In the genomic region with DNA sequence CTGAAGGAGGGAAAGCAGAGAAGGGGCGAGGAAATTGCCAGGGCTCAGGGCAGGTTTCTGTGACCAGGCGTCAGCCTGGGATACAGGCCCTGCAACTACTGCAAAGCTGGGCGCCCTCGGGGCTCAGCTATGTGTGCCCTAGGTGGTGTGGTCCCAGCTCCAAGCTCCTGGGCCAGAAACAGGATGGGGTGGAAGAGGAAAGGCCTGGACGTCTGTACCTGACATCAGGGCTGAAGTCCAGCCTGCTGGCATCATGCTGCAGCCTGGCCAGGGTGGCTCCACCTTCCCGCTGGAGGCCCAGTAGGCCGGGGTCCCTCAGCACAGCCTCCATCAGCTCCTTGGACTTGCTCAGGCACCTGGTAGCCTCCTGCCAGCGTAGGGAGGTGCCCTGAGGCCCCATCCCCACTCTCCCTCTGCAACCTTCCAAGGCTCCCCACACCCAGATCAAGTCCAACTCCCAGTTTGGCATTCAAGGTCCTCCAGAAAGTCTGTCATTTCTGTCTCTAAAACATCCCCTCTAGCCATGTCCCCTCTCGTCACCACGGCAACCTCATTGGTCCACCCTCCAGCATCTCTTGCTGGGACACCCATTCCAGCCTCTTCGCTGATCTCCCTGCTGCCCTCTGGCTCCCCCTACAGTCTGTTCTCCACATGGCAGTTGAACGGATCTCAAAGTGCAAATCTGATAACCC, we compare ENCODE assay signal across 8 cellular contexts. TPM values are rescaled to one million over a fixed set of nuclear protein-coding genes. Genes with fewer than 3 reads are reported as not detected.
DNase-seq lines count a peak whose midpoint lies in the region; ATAC-seq and TF ChIP-seq lines count a peak whose summit lies in the region.

No MANE protein-coding gene starts in this region.

- no peaks in the 10 kb centered on the region for H3K27me3 ChIP-seq in lung (ENCODE audit: control insufficient read depth, insufficient read depth)

- peak; percentile 76 for TF ChIP-seq CTCF in lung (IDR thresholded peaks at IDR 0.05; ENCODE audit: control extremely low read depth, extremely low read depth)

- H3K9me3 ChIP-seq in lung (ENCODE audit: control insufficient read depth in 2 of 2, insufficient read depth in 1 of 2, low read length in 1 of 2), result no peaks in the 10 kb centered on the region

- ATAC-seq in lung (ENCODE audit: insufficient read depth, low FRiP score) (peak; percentile 86), HG03097 (IDR thresholded peaks at IDR 0.05; ENCODE audit: low FRiP score, unreplicated experiment) (no peak)

- H3K4me3 ChIP-seq in lung, result no peak overlapping the region

- no peaks in the 10 kb centered on the region for H3K4me1 ChIP-seq in lung (ENCODE audit: control insufficient read depth in 2 of 2, insufficient read depth in 2 of 2, low read length in 2 of 2)

- WGBS in lung, 2 donors, result 58% methylated on average over 12 of the region's 12 CpGs

- DNase-seq in NK-92 treated with Interleukin-12 subunit alpha and Interleukin-12 subunit beta, amount 100 ng/mL, for 24 hours (lab: John Stamatoyannopoulos, UW), result peak; percentile 23
- DNase-seq in NK-92 (lab: John Stamatoyannopoulos, UW; ENCODE audit: unreplicated experiment), result no peak
- DNase-seq in NCI-H2171 treated with DMSO at 0.1 percent for 48 hours (lab: John Stamatoyannopoulos, UW), result peak; percentile 47
- peak; percentile 51 for DNase-seq in activated CD4-positive, alpha-beta T cell treated with anti-CD3 and anti-CD28 coated beads, Interleukin-2, amount 50 U/mL, for 1 hour
- DNase-seq in dermis microvascular lymphatic vessel endothelial cell (ENCODE audit: low read depth in 2 of 2), result peak; percentile 37 to 58
- peak; percentile 61 for DNase-seq in lung (ENCODE audit: low spot score)
- peak; percentile 86 for DNase-seq in stimulated activated CD8-positive, alpha-beta memory T cell treated with anti-CD3 and anti-CD28 coated beads, Interleukin-4, amount 100 ng/mL, for 48 hours

- H3K27ac ChIP-seq in lung (ENCODE audit: low read depth in 1 of 2, low read length in 1 of 2), result no peak overlapping the region

- H3K36me3 ChIP-seq in lung (ENCODE audit: control insufficient read depth in 2 of 2, insufficient read depth in 2 of 2, low read length in 2 of 2), result no peaks in the 10 kb centered on the region

RNA-seq across cellular contexts. Expression of gene KIAA1755, which starts 38.2 kb away (rescaled TPM):
- 0.13 TPM in 1 of 2 replicates, not detected in the other for total RNA-seq in dermis microvascular lymphatic vessel endothelial cell
- total RNA-seq in lung, result 1 to 10 TPM; 1.9 to 2.0 TPM
- polyA plus RNA-seq in lung, result under 1 TPM; 0.33 to 0.75 TPM

RNA-seq across cellular contexts. Expression of gene TGM2, which starts 57.3 kb away (rescaled TPM):
- total RNA-seq in dermis microvascular lymphatic vessel endothelial cell, result 408 and 561 TPM in 2 replicates
- total RNA-seq in lung, result 100 to 1,000 TPM; 194 to 476 TPM
- polyA plus RNA-seq in lung, result 100 to 1,000 TPM in 1 of 2 donors, 10 to 100 TPM in 1; 85.0 to 457 TPM
